ENCODE assay signal across 7 cellular contexts in genomic region chr5:59893436-59894227, GRCh38. TPM values are rescaled to one million over a fixed set of nuclear protein-coding genes. Genes with fewer than 3 reads are reported as not detected.
DNase-seq lines count a peak whose midpoint lies in the region; ATAC-seq and TF ChIP-seq lines count a peak whose summit lies in the region.

Gene PDE4D (minus strand): TSS chr5:59893726.

- WGBS in adipose tissue, 3 donors: 2 to 3% (median 3%) methylated on average over 50 to 61 of the region's 62 CpGs
- 1 to 2% methylated on average over 55 to 62 of the region's 62 CpGs for WGBS in heart right ventricle, 2 donors

- TF ChIP-seq RAD21 in Ishikawa (IDR thresholded peaks at IDR 0.05; ENCODE audit: low read depth): no peak

- peak within 1 kb of the TSS in 7 of 10 donors; percentile 9 to 37 (median 36) for H3K4me3 ChIP-seq in heart right ventricle

- TF ChIP-seq CTCF in heart right ventricle (IDR thresholded peaks at IDR 0.05): no peak

- H3K27ac ChIP-seq in adipose tissue (ENCODE audit: low read depth, low read length) (no peak within 1 kb of the TSS), heart right ventricle (no peak within 1 kb of the TSS)

- no peaks in the 10 kb centered on the region for H3K9me3 ChIP-seq in heart right ventricle

- peaks cover 0 to 9% (median 5%) of the 10 kb centered on the region in 9 donors for H3K4me1 ChIP-seq in heart right ventricle

- H3K36me3 ChIP-seq in heart right ventricle: no peaks in the 10 kb centered on the region

- intact Hi-C loops in heart right ventricle (cut with DNase I): no loop called here

- TF ChIP-seq EP300 in Ishikawa (IDR thresholded peaks at IDR 0.05; ENCODE audit: borderline replicate concordance): no peak

- peaks cover 0 to 75% (median 49%) of the 10 kb centered on the region in 7 donors for H3K27me3 ChIP-seq in heart right ventricle

- DNase-seq in ELR (ENCODE audit: low read depth) (peak; percentile 67), heart right ventricle (peak; percentile 39 to 44), pons (ENCODE audit: low spot score) (peak; percentile 15)
- DNase-seq in effector CD8-positive, alpha-beta T cell (lab: John Stamatoyannopoulos, UW): no peak

- ATAC-seq in heart right ventricle: peak in 7 of 8 donors; percentile 63 to 87 (median 74)
- ATAC-seq in GM18498 (IDR thresholded peaks at IDR 0.05; ENCODE audit: unreplicated experiment): no peak

TF ChIP-seq in Ishikawa, 13 proteins besides CTCF, POLR2A, EP300 and RAD21:
- TF ChIP-seq NFIC (IDR thresholded peaks at IDR 0.05) (peak; percentile 16; the same call in 1 of the 2 replicates), CREB1 (IDR thresholded peaks at IDR 0.05; ENCODE audit: low read depth) (no peak), CEBPB (IDR thresholded peaks at IDR 0.05) (no peak), ZBTB7A (IDR thresholded peaks at IDR 0.05; ENCODE audit: low read depth) (no peak), TCF12 (IDR thresholded peaks at IDR 0.05; ENCODE audit: low read depth) (no peak), EGR1 (IDR thresholded peaks at IDR 0.05) (no peak), TAF1 (IDR thresholded peaks at IDR 0.05; ENCODE audit: low read depth) (no peak), MAX (IDR thresholded peaks at IDR 0.05) (no peak), YY1 (IDR thresholded peaks at IDR 0.05; ENCODE audit: low read depth) (no peak), USF1 (IDR thresholded peaks at IDR 0.05) (no peak), FOXM1 (IDR thresholded peaks at IDR 0.05; ENCODE audit: borderline replicate concordance, low read depth) (no peak), TEAD4 (IDR thresholded peaks at IDR 0.05) (peak; percentile 9; the same call in 1 of the 2 replicates)
- TF ChIP-seq, protein P1, sequence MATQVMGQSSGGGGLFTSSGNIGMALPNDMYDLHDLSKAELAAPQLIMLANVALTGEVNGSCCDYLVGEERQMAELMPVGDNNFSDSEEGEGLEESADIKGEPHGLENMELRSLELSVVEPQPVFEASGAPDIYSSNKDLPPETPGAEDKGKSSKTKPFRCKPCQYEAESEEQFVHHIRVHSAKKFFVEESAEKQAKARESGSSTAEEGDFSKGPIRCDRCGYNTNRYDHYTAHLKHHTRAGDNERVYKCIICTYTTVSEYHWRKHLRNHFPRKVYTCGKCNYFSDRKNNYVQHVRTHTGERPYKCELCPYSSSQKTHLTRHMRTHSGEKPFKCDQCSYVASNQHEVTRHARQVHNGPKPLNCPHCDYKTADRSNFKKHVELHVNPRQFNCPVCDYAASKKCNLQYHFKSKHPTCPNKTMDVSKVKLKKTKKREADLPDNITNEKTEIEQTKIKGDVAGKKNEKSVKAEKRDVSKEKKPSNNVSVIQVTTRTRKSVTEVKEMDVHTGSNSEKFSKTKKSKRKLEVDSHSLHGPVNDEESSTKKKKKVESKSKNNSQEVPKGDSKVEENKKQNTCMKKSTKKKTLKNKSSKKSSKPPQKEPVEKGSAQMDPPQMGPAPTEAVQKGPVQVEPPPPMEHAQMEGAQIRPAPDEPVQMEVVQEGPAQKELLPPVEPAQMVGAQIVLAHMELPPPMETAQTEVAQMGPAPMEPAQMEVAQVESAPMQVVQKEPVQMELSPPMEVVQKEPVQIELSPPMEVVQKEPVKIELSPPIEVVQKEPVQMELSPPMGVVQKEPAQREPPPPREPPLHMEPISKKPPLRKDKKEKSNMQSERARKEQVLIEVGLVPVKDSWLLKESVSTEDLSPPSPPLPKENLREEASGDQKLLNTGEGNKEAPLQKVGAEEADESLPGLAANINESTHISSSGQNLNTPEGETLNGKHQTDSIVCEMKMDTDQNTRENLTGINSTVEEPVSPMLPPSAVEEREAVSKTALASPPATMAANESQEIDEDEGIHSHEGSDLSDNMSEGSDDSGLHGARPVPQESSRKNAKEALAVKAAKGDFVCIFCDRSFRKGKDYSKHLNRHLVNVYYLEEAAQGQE (IDR thresholded peaks at IDR 0.05; ENCODE audit: low read depth): peak; percentile 91

RNA-seq across cellular contexts. Expression of gene PDE4D, which starts in this region (rescaled TPM):
- 10 to 100 TPM in 2 of 3 donors, 1 to 10 TPM in 1; 1.3 to 22.7 (median 11.0) TPM for polyA plus RNA-seq in adipose tissue
- total RNA-seq in heart right ventricle: 10 to 100 TPM; 23.6 to 83.2 (median 42.1) TPM
- 10 to 100 TPM in 1 of 2 donors, 1 to 10 TPM in 1; 5.8 to 17.6 TPM for polyA plus RNA-seq in heart right ventricle
